In the genomic region with DNA sequence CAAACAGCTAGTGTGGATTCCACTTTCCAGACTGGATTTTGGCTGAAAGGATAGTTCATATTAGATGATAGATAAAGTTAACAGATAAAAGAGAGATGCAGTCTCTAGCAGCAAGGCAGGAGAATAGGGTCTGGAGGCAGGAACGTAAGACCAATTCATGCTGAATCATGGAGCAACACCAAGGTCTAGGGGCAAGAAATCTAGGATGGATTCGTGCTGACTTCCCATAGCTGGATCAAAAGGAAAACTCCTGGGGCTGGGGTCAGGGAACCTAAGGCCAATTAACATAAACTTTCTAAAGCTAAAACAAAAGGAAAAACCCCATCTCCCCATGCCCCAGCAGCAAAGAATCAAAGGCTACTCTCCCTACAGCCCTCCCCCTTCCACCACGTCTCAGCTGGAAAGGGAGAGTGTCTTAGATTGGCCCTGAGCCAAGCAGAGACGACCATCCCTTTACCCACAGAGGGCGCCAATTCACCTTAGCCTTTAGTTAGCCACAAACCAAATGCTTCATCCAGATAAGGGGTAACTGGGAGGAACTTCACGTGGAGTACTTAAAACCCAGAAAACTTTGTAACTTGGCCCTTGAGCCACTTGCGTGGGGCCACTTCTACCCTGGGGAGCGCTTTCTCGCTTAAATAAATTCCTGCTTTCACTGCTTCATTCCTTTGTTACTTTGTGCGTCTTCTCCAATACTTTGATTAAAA, we compare ENCODE assay signal across 8 cellular contexts. TPM values are rescaled to one million over a fixed set of nuclear protein-coding genes. Genes with fewer than 3 reads are reported as not detected.
A peak's percentile ranks its signal among the peaks of the same experiment; 100 is the strongest.
DNase-seq lines count a peak whose midpoint lies in the region; ATAC-seq and TF ChIP-seq lines count a peak whose summit lies in the region.

No MANE protein-coding gene starts in this region.

- DNase-seq in A172 (ENCODE audit: low spot score): peak; percentile 45
- DNase-seq in GM20000 (ENCODE audit: low spot score): peak; percentile 68
- peak; percentile 79 for DNase-seq in NCI-H345 (lab: John Stamatoyannopoulos, UW)
- peak; percentile 16 to 70 for DNase-seq in dermis microvascular lymphatic vessel endothelial cell (ENCODE audit: low read depth in 2 of 2)
- DNase-seq in myocyte (ENCODE audit: low read depth): peak; percentile 47
- DNase-seq in stimulated activated naive CD4-positive, alpha-beta T cell (lab: John Stamatoyannopoulos, UW): peak; percentile 22 to 69 (median 55)
- no peak for DNase-seq in NCI-H446 treated with DMSO at 0.1 percent for 48 hours (lab: John Stamatoyannopoulos, UW)

- peak; percentile 78 for ATAC-seq in activated CD4-positive, CD25-positive, alpha-beta regulatory T cell treated with anti-CD3 and anti-CD28 coated beads, Interleukin-2, amount 50 U/mL, for 24 hours

- TF ChIP-seq CTCF in GM20000 (IDR thresholded peaks at IDR 0.05; ENCODE audit: extremely low read depth, missing control alignments): peak; percentile 40

RNA-seq across cellular contexts. Expression of a gene that starts 7.6 kb away (rescaled TPM):
- not detected in 2 replicates for total RNA-seq in A172 (2014; rRNA removed; shearing (Covaris generic))
- total RNA-seq in dermis microvascular lymphatic vessel endothelial cell (0.13 TPM in 1 of 2 replicates, not detected in the other), myocyte (not detected in 2 replicates)
- polyA plus RNA-seq in myocyte (2012): not detected

RNA-seq across cellular contexts. Expression of a gene that starts 50.7 kb away (rescaled TPM):
- total RNA-seq in A172 (2014; rRNA removed; shearing (Covaris generic)): not detected in 2 replicates
- total RNA-seq in dermis microvascular lymphatic vessel endothelial cell (not detected in 2 replicates), myocyte (not detected in 2 replicates)
- not detected for polyA plus RNA-seq in myocyte (2012)

RNA-seq across cellular contexts. Expression of a gene that starts 56.6 kb away (rescaled TPM):
- not detected in 2 replicates for total RNA-seq in A172 (2014; rRNA removed; shearing (Covaris generic))
- total RNA-seq in dermis microvascular lymphatic vessel endothelial cell (not detected in 2 replicates), myocyte (not detected in 2 replicates)
- polyA plus RNA-seq in myocyte (2012): not detected
